Comparison of ENCODE assay signal across 24 cellular contexts in the genomic region with DNA sequence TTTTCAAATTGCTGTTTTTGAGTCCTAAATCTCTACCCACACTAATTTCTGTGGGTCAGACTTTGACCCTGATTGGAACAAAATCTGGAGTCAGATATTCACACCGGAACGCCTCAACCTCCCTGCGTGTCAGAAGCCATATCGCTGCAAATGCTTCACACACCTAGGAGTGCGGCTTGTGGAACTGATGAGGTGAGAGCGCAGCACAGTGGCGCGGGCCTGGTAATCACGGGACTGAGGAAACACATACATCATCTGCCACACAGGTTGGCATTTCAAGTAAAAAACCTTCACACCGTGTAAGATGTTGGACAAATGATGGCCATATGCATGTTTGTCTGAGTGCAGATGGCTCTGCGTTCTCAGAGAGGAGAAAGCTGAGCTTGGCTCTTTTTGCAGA.
"Had no signal": no experiment of that assay in that cellular context is flagged by ENCODE, and none has a peak within 500 bp of the region (broad histone marks: within the 10 kb centered on the region; RNA-seq: fewer than 3 reads in every experiment).

No MANE protein-coding gene starts in this region.

- H3K36me3 ChIP-seq: cardiac muscle cell, esophagus squamous epithelium, gastrocnemius medialis, left ventricle myocardium inferior, neural progenitor cell, right atrium auricular region, spleen, thoracic aorta, vagina had no signal

- H3K27me3 ChIP-seq: body of pancreas, cardiac muscle cell, esophagus squamous epithelium, gastrocnemius medialis, right atrium auricular region, spleen, vagina had no signal

- H3K27ac ChIP-seq: body of pancreas, cardiac muscle cell, esophagus squamous epithelium, gastrocnemius medialis, left ventricle myocardium inferior, neural progenitor cell, right atrium auricular region, spleen, thoracic aorta, vagina had no signal

- H3K4me3 ChIP-seq: body of pancreas, cardiac muscle cell, esophagus squamous epithelium, gastrocnemius medialis, left ventricle myocardium inferior, neural progenitor cell, right atrium auricular region, spleen, thoracic aorta, vagina had no signal

- H3K4me1 ChIP-seq: body of pancreas, esophagus squamous epithelium, gastrocnemius medialis, left ventricle myocardium inferior, neural progenitor cell, right atrium auricular region, spleen, vagina had no signal

- ATAC-seq: activated CD8-positive, alpha-beta T cell treated with anti-CD3 and anti-CD28 coated beads, Interleukin-2, amount 10 ng/mL, durations not matched to agents 7 days and 5 days; activated naive CD8-positive, alpha-beta T cell treated with anti-CD3 and anti-CD28 coated beads, Interleukin-2, amount 50 U/mL, for 24 hours; body of pancreas; gastrocnemius medialis; naive thymus-derived CD4-positive, alpha-beta T cell had no signal

- H3K4me2 ChIP-seq: neural progenitor cell had no signal

- H3K4me3 Mint-ChIP-seq: activated CD8-positive, alpha-beta T cell treated with anti-CD3 and anti-CD28 coated beads, Interleukin-2, amount 10 ng/mL, durations not matched to agents 7 days and 5 days; activated naive CD8-positive, alpha-beta T cell treated with anti-CD3 and anti-CD28 coated beads, Interleukin-2, amount 50 U/mL, for 24 hours; activated T-helper 1 cell treated with anti-CD3 and anti-CD28 coated beads, Interleukin-12 subunit alpha, Interleukin-12 subunit beta, Interleukin-2, Interleukin-4 antibody, amounts not matched to agents 30 ng/mL and 10 ng/mL and 1 ng/mL, durations not matched to agents 14 hours and 24 hours and 36 hours; endodermal cell; naive thymus-derived CD4-positive, alpha-beta T cell; neural progenitor cell; type B pancreatic cell had no signal

- H3K9ac ChIP-seq: neural progenitor cell had no signal

- H3K36me3 Mint-ChIP-seq: naive thymus-derived CD4-positive, alpha-beta T cell; type B pancreatic cell had no signal

- H3K9me3 Mint-ChIP-seq: activated T-helper 1 cell treated with anti-CD3 and anti-CD28 coated beads, Interleukin-12 subunit alpha, Interleukin-12 subunit beta, Interleukin-2, Interleukin-4 antibody, amounts not matched to agents 30 ng/mL and 10 ng/mL and 1 ng/mL, durations not matched to agents 14 hours and 24 hours and 36 hours; neural progenitor cell had no signal

- DNase-seq: activated CD4-positive, alpha-beta T cell treated with anti-CD3 and anti-CD28 coated beads for 1 hour; activated CD4-positive, alpha-beta T cell treated with anti-CD3 and anti-CD28 coated beads, Interleukin-2, amount 50 U/mL, for 1 hour; activated CD8-positive, alpha-beta T cell treated with anti-CD3 and anti-CD28 coated beads, Interleukin-2, amount 10 ng/mL, durations not matched to agents 7 days and 5 days; activated gamma-delta T cell; activated naive CD4-positive, alpha-beta T cell treated with anti-CD3 and anti-CD28 coated beads, Interleukin-2, amount 50 U/mL, for 16 hours; activated naive CD8-positive, alpha-beta T cell treated with anti-CD3 and anti-CD28 coated beads, Interleukin-2, amount 50 U/mL, for 24 hours; body of pancreas; cortex of kidney; endodermal cell; esophagus squamous epithelium; gastrocnemius medialis; left ventricle myocardium inferior; naive thymus-derived CD4-positive, alpha-beta T cell; spleen; stimulated activated CD4-positive, alpha-beta T cell treated with anti-CD3 and anti-CD28 coated beads, Interleukin-4, amount 100 ng/mL, for 1 hour; stimulated activated naive CD4-positive, alpha-beta T cell had no signal

- H3K9me3 ChIP-seq: body of pancreas, esophagus squamous epithelium, gastrocnemius medialis, vagina had no signal

- H3K4me1 Mint-ChIP-seq: activated naive CD8-positive, alpha-beta T cell treated with anti-CD3 and anti-CD28 coated beads, Interleukin-2, amount 50 U/mL, for 24 hours; endodermal cell; naive thymus-derived CD4-positive, alpha-beta T cell; neural progenitor cell had no signal

- H2AFZ ChIP-seq: neural progenitor cell had no signal

- H3K27ac Mint-ChIP-seq: activated CD8-positive, alpha-beta T cell treated with anti-CD3 and anti-CD28 coated beads, Interleukin-2, amount 10 ng/mL, durations not matched to agents 7 days and 5 days; activated naive CD8-positive, alpha-beta T cell treated with anti-CD3 and anti-CD28 coated beads, Interleukin-2, amount 50 U/mL, for 24 hours; activated T-helper 1 cell treated with anti-CD3 and anti-CD28 coated beads, Interleukin-12 subunit alpha, Interleukin-12 subunit beta, Interleukin-2, Interleukin-4 antibody, amounts not matched to agents 30 ng/mL and 10 ng/mL and 1 ng/mL, durations not matched to agents 14 hours and 24 hours and 36 hours; endodermal cell; naive thymus-derived CD4-positive, alpha-beta T cell; neural progenitor cell; progenitor cell of endocrine pancreas; type B pancreatic cell had no signal
